In the genomic region with DNA sequence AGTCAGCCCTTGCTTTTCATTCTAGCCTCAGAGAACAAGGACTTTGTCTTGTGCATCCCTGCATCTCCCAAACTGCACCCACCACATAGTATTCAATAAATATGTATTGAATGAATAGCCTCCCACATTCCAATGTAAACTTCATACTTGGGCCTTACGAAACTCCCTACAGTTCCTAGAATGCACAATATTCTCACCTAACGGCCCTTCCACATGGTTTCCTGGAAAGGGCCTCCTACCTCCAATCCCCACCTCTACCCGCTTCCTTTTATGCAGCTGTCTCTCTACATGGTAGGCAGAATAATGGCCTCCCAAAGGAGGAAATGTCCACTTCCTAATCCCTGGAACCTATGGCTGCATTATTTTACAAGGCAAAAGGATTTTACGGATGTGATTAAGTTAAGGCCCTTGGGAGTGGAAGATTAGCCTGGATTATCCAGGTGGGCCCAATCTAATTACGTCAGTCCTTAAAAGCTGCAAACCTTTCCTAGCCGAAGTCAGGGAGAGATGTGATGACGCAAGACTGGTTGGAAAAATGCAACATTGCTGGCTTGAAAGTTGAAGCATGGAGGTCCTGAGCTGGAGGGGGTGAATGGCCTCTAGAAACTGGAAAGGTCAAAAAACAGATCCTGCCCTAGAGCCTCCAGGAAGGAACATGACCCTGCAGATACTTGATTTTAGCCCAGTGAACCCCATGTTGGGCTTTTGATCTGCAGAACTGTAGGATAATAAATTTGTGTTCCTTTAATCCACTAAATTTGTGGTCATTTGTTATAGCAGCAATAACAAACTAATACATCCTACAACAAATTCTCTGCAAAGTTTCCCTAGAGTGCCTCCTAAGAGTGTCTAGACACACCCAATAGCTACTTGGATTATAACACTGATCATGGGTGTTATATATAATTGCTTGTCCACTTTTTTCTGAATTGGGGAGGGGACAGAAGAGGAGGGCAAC, we compare ENCODE assay signal across 16 cellular contexts. TPM values are rescaled to one million over a fixed set of nuclear protein-coding genes. Genes with fewer than 3 reads are reported as not detected.
DNase-seq lines count a peak whose midpoint lies in the region; ATAC-seq, FAIRE-seq and TF ChIP-seq lines count a peak whose summit lies in the region.
"Had no signal": no experiment of that assay in that cellular context is flagged by ENCODE, and none has a peak within 500 bp of the region (broad histone marks: within the 10 kb centered on the region; RNA-seq: fewer than 3 reads in every experiment).

No MANE protein-coding gene starts in this region.

- no peaks in the 10 kb centered on the region for H3K36me3 ChIP-seq in HepG2 (replicated peaks in 1 of 2; ENCODE audit: control insufficient read depth in 1 of 2, insufficient read depth in 2 of 2, low read length in 2 of 2)
- H3K36me3 ChIP-seq in right lobe of liver, result no peaks in the 10 kb centered on the region
- no peaks in the 10 kb centered on the region for H3K36me3 ChIP-seq in OCI-LY3 (replicated peaks; ENCODE audit: low read depth, low read length)
- H3K36me3 ChIP-seq in PC-9 (ENCODE audit: low read depth), result no peaks in the 10 kb centered on the region
- H3K36me3 ChIP-seq: HAP-1 had no signal

- no peaks in the 10 kb centered on the region for H3K36me3 Mint-ChIP-seq in naive B cell
- no peaks in the 10 kb centered on the region for H3K36me3 Mint-ChIP-seq in activated T-helper 17 cell treated with anti-CD3 and anti-CD28 coated beads, Interleukin-2, amount 50 U/mL, for 72 hours (ENCODE audit: low read depth)

- peaks cover 29% of the 10 kb centered on the region for H3K4me1 ChIP-seq in HepG2 (ENCODE audit: insufficient read depth, low read length)
- peaks cover 0 to 16% (median 8%) of the 10 kb centered on the region in 4 donors for H3K4me1 ChIP-seq in right lobe of liver
- H3K4me1 ChIP-seq in OCI-LY3 (ENCODE audit: low read length), result peaks cover 37% of the 10 kb centered on the region
- peaks cover 33% of the 10 kb centered on the region for H3K4me1 ChIP-seq in PC-9 (replicated peaks; ENCODE audit: insufficient read depth)

- no peaks in the 10 kb centered on the region for H3K27me3 Mint-ChIP-seq in naive B cell
- no peaks in the 10 kb centered on the region for H3K27me3 Mint-ChIP-seq in activated T-helper 17 cell treated with anti-CD3 and anti-CD28 coated beads, Interleukin-2, amount 50 U/mL, for 72 hours

- no peak for TF ChIP-seq CTCF in HepG2 (CRISPR knock-in tag; IDR thresholded peaks at IDR 0.05)
- no peak for TF ChIP-seq CTCF in right lobe of liver (IDR thresholded peaks at IDR 0.05)
- no peak for TF ChIP-seq CTCF in OCI-LY3 (IDR thresholded peaks at IDR 0.05; ENCODE audit: low read depth, low read length)
- TF ChIP-seq CTCF in PC-9 (conservative IDR thresholded peaks at IDR 0.05), result no peak

- no peaks in the 10 kb centered on the region for H3K9me3 ChIP-seq in HepG2 (ENCODE audit: low read length)
- no peaks in the 10 kb centered on the region for H3K9me3 ChIP-seq in right lobe of liver
- H3K9me3 ChIP-seq in OCI-LY3 (ENCODE audit: insufficient read depth, low read length), result 0 out of 2 replicates have a peak, but pooled peaks cover 3% of the 10 kb centered on the region
- H3K9me3 ChIP-seq in PC-9 (ENCODE audit: insufficient read depth, low read depth), result no peaks in the 10 kb centered on the region
- H3K9me3 ChIP-seq: HAP-1 had no signal

- DNase-seq in HepG2 (ENCODE audit: low spot score), result no peak
- no peak for DNase-seq in right lobe of liver
- DNase-seq in naive B cell, result no peak
- DNase-seq in iPS-NIHi11 (ENCODE audit: low spot score), result no peak
- DNase-seq in PC-9, result no peak
- no peak for DNase-seq in NCI-H446 (lab: John Stamatoyannopoulos, UW)
- DNase-seq: DMS 273 treated with DMSO at 0.1 percent for 48 hours, KG1, NCI-H1436, NCI-H2029 treated with DMSO at 0.1 percent for 48 hours, NCI-H2171 treated with DMSO at 0.1 percent for 48 hours, SHP77 treated with DMSO at 0.1 percent for 48 hours had no signal

- intact Hi-C loops in HepG2 (cut with micrococcal nuclease; ENCODE audit: unreplicated experiment) (loop anchor here (10.0 kb wide), 1 partner anchor 355 kb away; no protein-coding TSS in a partner anchor), right lobe of liver (cut with DNase I) (loop anchor here in 1 of 2 donors (5.0 kb wide), 1 partner anchor 57 kb away; no protein-coding TSS in a partner anchor), PC-9 (cut with micrococcal nuclease; ENCODE audit: unreplicated experiment) (loop anchor here (10.0 kb wide), 1 partner anchor 425 kb away; a partner anchor contains a TSS)

- H3K4me1 Mint-ChIP-seq in naive B cell, result peaks cover 59 to 82% (median 72%) of the 10 kb centered on the region in 3 donors
- peaks cover 12% of the 10 kb centered on the region for H3K4me1 Mint-ChIP-seq in activated T-helper 17 cell treated with anti-CD3 and anti-CD28 coated beads, Interleukin-2, amount 50 U/mL, for 72 hours

- H3K27ac Mint-ChIP-seq in naive B cell, result peak overlapping the region in 4 of 6 donors; percentile 86 to 97 (median 90)
- no peak overlapping the region for H3K27ac Mint-ChIP-seq in activated T-helper 17 cell treated with anti-CD3 and anti-CD28 coated beads, Interleukin-2, amount 50 U/mL, for 72 hours

- H3K4me2 ChIP-seq in HepG2 (ENCODE audit: low read depth, low read length) (no peak overlapping the region; the same call in 1 of the 2 replicates), OCI-LY3 (ENCODE audit: low read length) (0 out of 2 replicates have a peak overlapping the region, but pooled peaks have one; percentile 39), PC-9 (no peak overlapping the region)

- H4K20me1 ChIP-seq in HepG2 (ENCODE audit: insufficient read depth, low read length) (no peaks in the 10 kb centered on the region), OCI-LY3 (ENCODE audit: insufficient read depth, low read length) (no peaks in the 10 kb centered on the region), PC-9 (ENCODE audit: insufficient read depth) (no peaks in the 10 kb centered on the region)

- H3K4me3 ChIP-seq in HepG2 (replicated peaks in 1 of 3; ENCODE audit: insufficient read depth in 1 of 3, low read depth in 2 of 3, low read length in 3 of 3), result no peak overlapping the region
- no peak overlapping the region for H3K4me3 ChIP-seq in right lobe of liver
- no peak overlapping the region for H3K4me3 ChIP-seq in OCI-LY3 (ENCODE audit: low read length)
- no peak overlapping the region for H3K4me3 ChIP-seq in PC-9
- H3K4me3 ChIP-seq: HAP-1 had no signal

- no peaks in the 10 kb centered on the region for H3K9me2 ChIP-seq in PC-9 (ENCODE audit: insufficient read depth)

- TF ChIP-seq RAD21 in HepG2 (CRISPR knock-in tag; IDR thresholded peaks at IDR 0.05), result no peak

- CTCF ChIA-PET in HepG2 (lab: Yijun Ruan, JAX; ENCODE audit: low intra/inter-chr PET ratio, low total read pairs), result interaction anchor here (5.8 kb wide), 1 partner anchor 54 kb away, joined by 78 read pairs; no protein-coding TSS in a partner anchor
- CTCF ChIA-PET in PC-9 (lab: Charles Lee), result no interaction called here

- H3K9ac ChIP-seq in HepG2 (ENCODE audit: insufficient read depth, low read depth, low read length) (no peak overlapping the region), OCI-LY3 (ENCODE audit: low read length) (no peak overlapping the region)

- 28% methylated on average over 7 of the region's 7 CpGs for WGBS in HepG2 (ENCODE audit: low lambda C conversion rate)
- WGBS in right lobe of liver (ENCODE audit: insufficient coverage, low coverage, low lambda C conversion rate, missing lambda C conversion rate), result 64% methylated on average over 7 of the region's 7 CpGs

- no peak for FAIRE-seq in HepG2 (lab: Jason Lieb, UNC)

- H3K9me3 Mint-ChIP-seq in naive B cell, result peaks cover 0 to 3% (median 0%) of the 10 kb centered on the region in 7 donors
- H3K9me3 Mint-ChIP-seq in activated T-helper 17 cell treated with anti-CD3 and anti-CD28 coated beads, Interleukin-2, amount 50 U/mL, for 72 hours, result no peaks in the 10 kb centered on the region

- TF ChIP-seq POLR2A in HepG2 (IDR thresholded peaks at IDR 0.05; ENCODE audit: insufficient read depth in 1 of 2, low read depth in 2 of 2, low read length in 2 of 2) (no peak), right lobe of liver (IDR thresholded peaks at IDR 0.05) (no peak)

- H3K79me2 ChIP-seq in HepG2 (ENCODE audit: insufficient read depth, low read length) (no peaks in the 10 kb centered on the region), OCI-LY3 (ENCODE audit: low read length) (no peaks in the 10 kb centered on the region), PC-9 (ENCODE audit: low read depth) (peaks cover 5% of the 10 kb centered on the region; the same call in 1 of the 2 replicates)

- TF ChIP-seq EP300 in HepG2 (IDR thresholded peaks at IDR 0.05; ENCODE audit: low read depth in 2 of 2, low read length in 2 of 2), result no peak
- no peak for TF ChIP-seq EP300 in HepG2 (CRISPR knock-in tag; IDR thresholded peaks at IDR 0.05; ENCODE audit: borderline replicate concordance)

- ATAC-seq in HepG2 (no peak), right lobe of liver (no peak), naive B cell (ENCODE audit: low read depth in 2 of 2) (no peak)
- no peak for ATAC-seq in activated T-helper 17 cell treated with anti-CD3 and anti-CD28 coated beads, Interleukin-2, amount 50 U/mL, for 72 hours (replicated peaks)

- POLR2A ChIA-PET in HepG2 (lab: Yijun Ruan, JAX) (no interaction called here), PC-9 (lab: Charles Lee; ENCODE audit: unreplicated experiment) (no interaction called here)

- BruUV-seq in HepG2 (replicated peaks; lab: Mats Ljungman, UMichigan) (no TSS peak), PC-9 (replicated peaks; lab: Mats Ljungman, UMichigan) (no TSS peak)

- H3K4me3 Mint-ChIP-seq in naive B cell, result peak overlapping the region in 4 of 8 donors; percentile 9 to 63 (median 39)
- H3K4me3 Mint-ChIP-seq in activated T-helper 17 cell treated with anti-CD3 and anti-CD28 coated beads, Interleukin-2, amount 50 U/mL, for 72 hours, result no peak overlapping the region

- H3F3A ChIP-seq in PC-9 (ENCODE audit: insufficient read depth, low read depth), result peaks cover 19% of the 10 kb centered on the region

- in situ Hi-C loops in HepG2 (cut with HindIII; ENCODE audit: extremely low pct_ligation_motif_present, low pct_unique_long_range_greater_than_20kb), result loop anchor here (5.0 kb wide), 1 partner anchor 52 kb away; no protein-coding TSS in a partner anchor

- H3K27me3 ChIP-seq in HepG2 (ENCODE audit: control insufficient read depth in 1 of 2, insufficient read depth in 2 of 2, low read length in 2 of 2), result peaks cover 0 to 46% of the 10 kb centered on the region in 2 experiments; a peak in 4 of 5 replicates
- H3K27me3 ChIP-seq in right lobe of liver, result no peaks in the 10 kb centered on the region
- 0 out of 2 replicates have a peak, but pooled peaks cover 2% of the 10 kb centered on the region for H3K27me3 ChIP-seq in OCI-LY3 (ENCODE audit: low read depth, low read length)
- no peaks in the 10 kb centered on the region for H3K27me3 ChIP-seq in PC-9 (ENCODE audit: insufficient read depth, low read depth)

- H2AFZ ChIP-seq in HepG2 (ENCODE audit: low read length), result no peak overlapping the region
- peak overlapping the region; percentile 64; the same call in 1 of the 2 replicates for H2AFZ ChIP-seq in OCI-LY3 (ENCODE audit: low read depth, low read length)
- H2AFZ ChIP-seq in PC-9, result no peak overlapping the region

- H3K27ac ChIP-seq in HepG2 (ENCODE audit: extremely low read length, insufficient read depth, low read length) (no peak overlapping the region), right lobe of liver (no peak overlapping the region), OCI-LY3 (ENCODE audit: low read length) (no peak overlapping the region), PC-9 (no peak overlapping the region)
- H3K27ac ChIP-seq: C4-2B had no signal

RNA-seq across cellular contexts. Expression of a gene that starts 5.2 kb away (rescaled TPM):
- total RNA-seq in HepG2 (2016; rRNA removed; fragmentation: Illumina TruSeq; extraction: Trizol) (2.7 and 3.4 TPM in 2 replicates), right lobe of liver (10 to 100 TPM in 3 of 6 experiments, 1 to 10 TPM in 3; 7.6 to 18.5 (median 10.1) TPM), PC-9 (2021) (51.6 and 52.4 TPM in 2 replicates)
- total RNA-seq in HepG2 (2016; cell fraction: cytosol; rRNA removed; fragmentation: Illumina TruSeq; extraction: Trizol; ENCODE audit: low read depth), result 0.79 and 0.91 TPM in 2 replicates
- total RNA-seq in HepG2 (2016; cell fraction: insoluble cytoplasmic fraction; rRNA removed; fragmentation: Illumina TruSeq; extraction: Trizol), result 3.2 and 3.6 TPM in 2 replicates
- total RNA-seq in HepG2 (2016; cell fraction: membrane; rRNA removed; fragmentation: Illumina TruSeq; extraction: Trizol), result 2.0 TPM in 2 replicates
- 4.9 and 5.9 TPM in 2 replicates for total RNA-seq in HepG2 (2016; cell fraction: nucleus; rRNA removed; fragmentation: Illumina TruSeq; extraction: Trizol)
- polyA plus RNA-seq in HepG2 (2011; rRNA removed) (4.2 and 4.5 TPM in 2 replicates), naive B cell (ENCODE audit: low read depth in 6 of 6) (10 to 100 TPM in 3 of 6 donors, 1 to 10 TPM in 2, not detected in 1; 8.5 to 16.9 (median 10.6) TPM)
- polyA plus RNA-seq in HepG2 (2011; cell fraction: cytosol; rRNA removed), result 1.8 TPM in 2 replicates
- polyA plus RNA-seq in HepG2 (2011; cell fraction: nucleus; rRNA removed), result 4.8 and 8.7 TPM in 2 replicates
- polyA plus RNA-seq in HepG2 (2012), result 1.1 and 1.6 TPM in 2 replicates
- polyA plus RNA-seq in HepG2 (2016; cell fraction: cytosol; fragmentation: Illumina TruSeq; extraction: Trizol; ENCODE audit: low read depth), result 0.19 and 0.27 TPM in 2 replicates
- polyA plus RNA-seq in HepG2 (2016; cell fraction: insoluble cytoplasmic fraction; fragmentation: Illumina TruSeq; extraction: Trizol; ENCODE audit: low read depth), result 1.8 and 2.2 TPM in 2 replicates
- polyA plus RNA-seq in HepG2 (2016; cell fraction: membrane; fragmentation: Illumina TruSeq; extraction: Trizol; ENCODE audit: low read depth), result 0.45 and 0.54 TPM in 2 replicates
- polyA plus RNA-seq in HepG2 (2016; cell fraction: nucleus; fragmentation: Illumina TruSeq; extraction: Trizol; ENCODE audit: insufficient read depth, low read depth), result 7.4 and 7.8 TPM in 2 replicates
- polyA minus RNA-seq in HepG2 (2011; rRNA and poly(A)+ RNA removed; ENCODE audit: low replicate concordance), result 19.9 and 128 TPM in 2 replicates
- polyA minus RNA-seq in HepG2 (2011; cell fraction: cytosol; rRNA and poly(A)+ RNA removed), result 5.5 TPM in 2 replicates
- polyA minus RNA-seq in HepG2 (2011; cell fraction: nucleus; rRNA and poly(A)+ RNA removed), result 6.0 and 9.4 TPM in 2 replicates
- 10 to 100 TPM; 31.0 to 67.6 TPM for total RNA-seq in activated T-helper 17 cell treated with anti-CD3 and anti-CD28 coated beads, Interleukin-2, amount 50 U/mL, for 72 hours

RNA-seq across cellular contexts. Expression of a gene that starts 16.4 kb away (rescaled TPM):
- total RNA-seq in HepG2 (2016; rRNA removed; fragmentation: Illumina TruSeq; extraction: Trizol), result 13.8 and 19.0 TPM in 2 replicates
- 5.8 and 7.8 TPM in 2 replicates for total RNA-seq in HepG2 (2016; cell fraction: cytosol; rRNA removed; fragmentation: Illumina TruSeq; extraction: Trizol; ENCODE audit: low read depth)
- total RNA-seq in HepG2 (2016; cell fraction: insoluble cytoplasmic fraction; rRNA removed; fragmentation: Illumina TruSeq; extraction: Trizol), result 14.6 and 17.8 TPM in 2 replicates
- total RNA-seq in HepG2 (2016; cell fraction: membrane; rRNA removed; fragmentation: Illumina TruSeq; extraction: Trizol), result 7.2 and 11.4 TPM in 2 replicates
- 54.0 and 56.5 TPM in 2 replicates for total RNA-seq in HepG2 (2016; cell fraction: nucleus; rRNA removed; fragmentation: Illumina TruSeq; extraction: Trizol)
- 14.9 TPM in 2 replicates for polyA plus RNA-seq in HepG2 (2011; rRNA removed)
- polyA plus RNA-seq in HepG2 (2011; cell fraction: cytosol; rRNA removed), result 2.4 and 3.7 TPM in 2 replicates
- 26.3 and 36.2 TPM in 2 replicates for polyA plus RNA-seq in HepG2 (2011; cell fraction: nucleus; rRNA removed)
- 5.9 and 7.4 TPM in 2 replicates for polyA plus RNA-seq in HepG2 (2012)
- 0.97 and 1.5 TPM in 2 replicates for polyA plus RNA-seq in HepG2 (2016; cell fraction: cytosol; fragmentation: Illumina TruSeq; extraction: Trizol; ENCODE audit: low read depth)
- 3.4 TPM in 2 replicates for polyA plus RNA-seq in HepG2 (2016; cell fraction: insoluble cytoplasmic fraction; fragmentation: Illumina TruSeq; extraction: Trizol; ENCODE audit: low read depth)
- polyA plus RNA-seq in HepG2 (2016; cell fraction: membrane; fragmentation: Illumina TruSeq; extraction: Trizol; ENCODE audit: low read depth), result 3.3 and 3.8 TPM in 2 replicates
- polyA plus RNA-seq in HepG2 (2016; cell fraction: nucleus; fragmentation: Illumina TruSeq; extraction: Trizol; ENCODE audit: insufficient read depth, low read depth), result 42.4 and 45.8 TPM in 2 replicates
- polyA minus RNA-seq in HepG2 (2011; rRNA and poly(A)+ RNA removed; ENCODE audit: low replicate concordance), result 38.9 and 56.7 TPM in 2 replicates
- 8.7 and 10.2 TPM in 2 replicates for polyA minus RNA-seq in HepG2 (2011; cell fraction: cytosol; rRNA and poly(A)+ RNA removed)
- 130 and 161 TPM in 2 replicates for polyA minus RNA-seq in HepG2 (2011; cell fraction: nucleus; rRNA and poly(A)+ RNA removed)
- total RNA-seq in right lobe of liver, result 10 to 100 TPM; 21.0 to 37.6 (median 25.3) TPM
- 10 to 100 TPM; 12.6 to 50.8 (median 28.2) TPM for polyA plus RNA-seq in naive B cell (ENCODE audit: low read depth in 6 of 6)
- total RNA-seq in activated T-helper 17 cell treated with anti-CD3 and anti-CD28 coated beads, Interleukin-2, amount 50 U/mL, for 72 hours, result 100 to 1,000 TPM in 1 of 2 donors, 10 to 100 TPM in 1; 71.3 to 130 TPM
- 69.2 and 82.6 TPM in 2 replicates for total RNA-seq in PC-9 (2021)
